ENCODE assay signal across 1 cellular context in the genomic region with DNA sequence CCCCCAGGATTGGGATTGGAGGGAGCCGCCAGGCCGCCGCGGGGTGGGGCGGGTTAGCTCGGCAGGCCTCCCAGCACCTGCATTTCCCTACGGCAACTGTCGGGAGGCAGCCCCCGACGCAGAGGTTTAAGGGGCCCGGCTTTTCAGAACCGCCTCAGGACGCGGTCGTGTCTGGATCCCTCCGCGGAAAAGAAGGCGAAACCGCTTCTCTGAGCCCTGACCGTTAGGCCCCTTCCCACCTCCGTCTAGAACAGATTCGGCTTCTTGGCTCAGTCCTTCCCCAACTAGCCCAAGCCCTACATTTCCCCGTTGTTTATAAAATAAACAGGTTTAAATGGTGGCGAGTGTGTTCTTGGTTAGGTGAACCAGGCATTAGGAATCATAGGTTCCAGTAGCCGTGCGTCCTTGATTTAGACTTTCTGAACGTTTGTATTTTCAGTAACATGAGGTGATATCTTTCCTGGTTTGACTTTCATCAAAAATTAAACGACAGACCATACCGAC.
TF ChIP-seq lines count a peak whose summit lies in the region.

No MANE protein-coding gene starts in this region.

TF ChIP-seq in HepG2, 621 proteins besides CTCF, POLR2A, EP300 and RAD21 (continued from another document and continues in another):
- TF ChIP-seq HMGXB3 (CRISPR knock-in tag; IDR thresholded peaks at IDR 0.05; ENCODE audit: borderline replicate concordance) (no peak), SPEN (CRISPR knock-in tag; IDR thresholded peaks at IDR 0.05; ENCODE audit: low read depth) (no peak; the same call in 1 of the 2 replicates), ZNF577 (CRISPR knock-in tag; IDR thresholded peaks at IDR 0.05; ENCODE audit: borderline replicate concordance, low read depth) (no peak), ZSCAN31 (CRISPR knock-in tag; IDR thresholded peaks at IDR 0.05; ENCODE audit: low read depth) (0 out of 2 replicates have a peak, but pooled peaks have one; percentile 44), GMEB1 (CRISPR knock-in tag; IDR thresholded peaks at IDR 0.05; ENCODE audit: borderline replicate concordance) (0 out of 2 replicates have a peak, but pooled peaks have one; percentile 1), ZSCAN22 (CRISPR knock-in tag; IDR thresholded peaks at IDR 0.05) (no peak), NR3C1 (CRISPR knock-in tag; IDR thresholded peaks at IDR 0.05) (no peak), ZNF430 (CRISPR knock-in tag; IDR thresholded peaks at IDR 0.05) (0 out of 2 replicates have a peak, but pooled peaks have one; percentile 37), TOPORS (CRISPR knock-in tag; IDR thresholded peaks at IDR 0.05) (no peak), ZNF747 (CRISPR knock-in tag; IDR thresholded peaks at IDR 0.05; ENCODE audit: borderline replicate concordance) (no peak), MAF1 (CRISPR knock-in tag; IDR thresholded peaks at IDR 0.05; ENCODE audit: borderline replicate concordance) (no peak), REXO4 (CRISPR knock-in tag; IDR thresholded peaks at IDR 0.05; ENCODE audit: borderline replicate concordance) (no peak), KDM3A (CRISPR knock-in tag; IDR thresholded peaks at IDR 0.05; ENCODE audit: low read depth) (no peak), ZNF777 (CRISPR knock-in tag; IDR thresholded peaks at IDR 0.05) (no peak), TAF1 (CRISPR knock-in tag; IDR thresholded peaks at IDR 0.05) (peak; percentile 28; the same call in 1 of the 2 replicates), IKZF4 (CRISPR knock-in tag; IDR thresholded peaks at IDR 0.05; ENCODE audit: borderline replicate concordance, low read depth, not compliant biosample characterization) (no peak), SRY (CRISPR knock-in tag; IDR thresholded peaks at IDR 0.05) (no peak), NONO (IDR thresholded peaks at IDR 0.05) (no peak), NONO (CRISPR knock-in tag; conservative IDR thresholded peaks at IDR 0.05) (no peak), SALL2 (CRISPR knock-in tag; IDR thresholded peaks at IDR 0.05) (peak; percentile 64; the same call in 1 of the 2 replicates), ZNF3 (CRISPR knock-in tag; IDR thresholded peaks at IDR 0.05) (no peak), ZNF780A (CRISPR knock-in tag; IDR thresholded peaks at IDR 0.05) (no peak), UBTF (CRISPR knock-in tag; IDR thresholded peaks at IDR 0.05) (no peak), GABPB1 (CRISPR knock-in tag; IDR thresholded peaks at IDR 0.05) (no peak), POLR2G (IDR thresholded peaks at IDR 0.05; ENCODE audit: low read depth, low read length) (peak; percentile 79), ZEB1 (IDR thresholded peaks at IDR 0.05; ENCODE audit: insufficient replicate concordance, low read depth) (peak; percentile 56), RBAK (CRISPR knock-in tag; IDR thresholded peaks at IDR 0.05) (no peak), GPN1 (CRISPR knock-in tag; IDR thresholded peaks at IDR 0.05; ENCODE audit: borderline replicate concordance) (no peak), MTERF4 (CRISPR knock-in tag; IDR thresholded peaks at IDR 0.05) (no peak), HIC2 (CRISPR knock-in tag; IDR thresholded peaks at IDR 0.05; ENCODE audit: low read depth) (peak; percentile 20; the same call in 1 of the 2 replicates), ZNF367 (CRISPR knock-in tag; IDR thresholded peaks at IDR 0.05; ENCODE audit: borderline replicate concordance) (no peak), JARID2 (CRISPR knock-in tag; IDR thresholded peaks at IDR 0.05; ENCODE audit: insufficient replicate concordance) (no peak), ZNF564 (CRISPR knock-in tag; IDR thresholded peaks at IDR 0.05) (0 out of 2 replicates have a peak, but pooled peaks have one; percentile 25), ZFX (CRISPR knock-in tag; IDR thresholded peaks at IDR 0.05; ENCODE audit: low read depth) (peak; percentile 83)
- TF ChIP-seq, protein P1, sequence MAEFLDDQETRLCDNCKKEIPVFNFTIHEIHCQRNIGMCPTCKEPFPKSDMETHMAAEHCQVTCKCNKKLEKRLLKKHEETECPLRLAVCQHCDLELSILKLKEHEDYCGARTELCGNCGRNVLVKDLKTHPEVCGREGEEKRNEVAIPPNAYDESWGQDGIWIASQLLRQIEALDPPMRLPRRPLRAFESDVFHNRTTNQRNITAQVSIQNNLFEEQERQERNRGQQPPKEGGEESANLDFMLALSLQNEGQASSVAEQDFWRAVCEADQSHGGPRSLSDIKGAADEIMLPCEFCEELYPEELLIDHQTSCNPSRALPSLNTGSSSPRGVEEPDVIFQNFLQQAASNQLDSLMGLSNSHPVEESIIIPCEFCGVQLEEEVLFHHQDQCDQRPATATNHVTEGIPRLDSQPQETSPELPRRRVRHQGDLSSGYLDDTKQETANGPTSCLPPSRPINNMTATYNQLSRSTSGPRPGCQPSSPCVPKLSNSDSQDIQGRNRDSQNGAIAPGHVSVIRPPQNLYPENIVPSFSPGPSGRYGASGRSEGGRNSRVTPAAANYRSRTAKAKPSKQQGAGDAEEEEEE (CRISPR knock-in tag; IDR thresholded peaks at IDR 0.05; ENCODE audit: borderline replicate concordance): no peak
- TF ChIP-seq, protein P2, sequence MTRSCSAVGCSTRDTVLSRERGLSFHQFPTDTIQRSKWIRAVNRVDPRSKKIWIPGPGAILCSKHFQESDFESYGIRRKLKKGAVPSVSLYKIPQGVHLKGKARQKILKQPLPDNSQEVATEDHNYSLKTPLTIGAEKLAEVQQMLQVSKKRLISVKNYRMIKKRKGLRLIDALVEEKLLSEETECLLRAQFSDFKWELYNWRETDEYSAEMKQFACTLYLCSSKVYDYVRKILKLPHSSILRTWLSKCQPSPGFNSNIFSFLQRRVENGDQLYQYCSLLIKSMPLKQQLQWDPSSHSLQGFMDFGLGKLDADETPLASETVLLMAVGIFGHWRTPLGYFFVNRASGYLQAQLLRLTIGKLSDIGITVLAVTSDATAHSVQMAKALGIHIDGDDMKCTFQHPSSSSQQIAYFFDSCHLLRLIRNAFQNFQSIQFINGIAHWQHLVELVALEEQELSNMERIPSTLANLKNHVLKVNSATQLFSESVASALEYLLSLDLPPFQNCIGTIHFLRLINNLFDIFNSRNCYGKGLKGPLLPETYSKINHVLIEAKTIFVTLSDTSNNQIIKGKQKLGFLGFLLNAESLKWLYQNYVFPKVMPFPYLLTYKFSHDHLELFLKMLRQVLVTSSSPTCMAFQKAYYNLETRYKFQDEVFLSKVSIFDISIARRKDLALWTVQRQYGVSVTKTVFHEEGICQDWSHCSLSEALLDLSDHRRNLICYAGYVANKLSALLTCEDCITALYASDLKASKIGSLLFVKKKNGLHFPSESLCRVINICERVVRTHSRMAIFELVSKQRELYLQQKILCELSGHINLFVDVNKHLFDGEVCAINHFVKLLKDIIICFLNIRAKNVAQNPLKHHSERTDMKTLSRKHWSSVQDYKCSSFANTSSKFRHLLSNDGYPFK (CRISPR knock-in tag; IDR thresholded peaks at IDR 0.05; ENCODE audit: borderline replicate concordance): no peak
- TF ChIP-seq, protein P3, sequence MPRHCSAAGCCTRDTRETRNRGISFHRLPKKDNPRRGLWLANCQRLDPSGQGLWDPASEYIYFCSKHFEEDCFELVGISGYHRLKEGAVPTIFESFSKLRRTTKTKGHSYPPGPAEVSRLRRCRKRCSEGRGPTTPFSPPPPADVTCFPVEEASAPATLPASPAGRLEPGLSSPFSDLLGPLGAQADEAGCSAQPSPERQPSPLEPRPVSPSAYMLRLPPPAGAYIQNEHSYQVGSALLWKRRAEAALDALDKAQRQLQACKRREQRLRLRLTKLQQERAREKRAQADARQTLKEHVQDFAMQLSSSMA (CRISPR knock-in tag; IDR thresholded peaks at IDR 0.05): peak; percentile 75; the same call in 1 of the 2 replicates
- TF ChIP-seq, protein P4, sequence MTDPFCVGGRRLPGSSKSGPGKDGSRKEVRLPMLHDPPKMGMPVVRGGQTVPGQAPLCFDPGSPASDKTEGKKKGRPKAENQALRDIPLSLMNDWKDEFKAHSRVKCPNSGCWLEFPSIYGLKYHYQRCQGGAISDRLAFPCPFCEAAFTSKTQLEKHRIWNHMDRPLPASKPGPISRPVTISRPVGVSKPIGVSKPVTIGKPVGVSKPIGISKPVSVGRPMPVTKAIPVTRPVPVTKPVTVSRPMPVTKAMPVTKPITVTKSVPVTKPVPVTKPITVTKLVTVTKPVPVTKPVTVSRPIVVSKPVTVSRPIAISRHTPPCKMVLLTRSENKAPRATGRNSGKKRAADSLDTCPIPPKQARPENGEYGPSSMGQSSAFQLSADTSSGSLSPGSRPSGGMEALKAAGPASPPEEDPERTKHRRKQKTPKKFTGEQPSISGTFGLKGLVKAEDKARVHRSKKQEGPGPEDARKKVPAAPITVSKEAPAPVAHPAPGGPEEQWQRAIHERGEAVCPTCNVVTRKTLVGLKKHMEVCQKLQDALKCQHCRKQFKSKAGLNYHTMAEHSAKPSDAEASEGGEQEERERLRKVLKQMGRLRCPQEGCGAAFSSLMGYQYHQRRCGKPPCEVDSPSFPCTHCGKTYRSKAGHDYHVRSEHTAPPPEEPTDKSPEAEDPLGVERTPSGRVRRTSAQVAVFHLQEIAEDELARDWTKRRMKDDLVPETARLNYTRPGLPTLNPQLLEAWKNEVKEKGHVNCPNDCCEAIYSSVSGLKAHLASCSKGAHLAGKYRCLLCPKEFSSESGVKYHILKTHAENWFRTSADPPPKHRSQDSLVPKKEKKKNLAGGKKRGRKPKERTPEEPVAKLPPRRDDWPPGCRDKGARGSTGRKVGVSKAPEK (CRISPR knock-in tag; IDR thresholded peaks at IDR 0.05; ENCODE audit: borderline replicate concordance): no peak
